In the genomic region with DNA sequence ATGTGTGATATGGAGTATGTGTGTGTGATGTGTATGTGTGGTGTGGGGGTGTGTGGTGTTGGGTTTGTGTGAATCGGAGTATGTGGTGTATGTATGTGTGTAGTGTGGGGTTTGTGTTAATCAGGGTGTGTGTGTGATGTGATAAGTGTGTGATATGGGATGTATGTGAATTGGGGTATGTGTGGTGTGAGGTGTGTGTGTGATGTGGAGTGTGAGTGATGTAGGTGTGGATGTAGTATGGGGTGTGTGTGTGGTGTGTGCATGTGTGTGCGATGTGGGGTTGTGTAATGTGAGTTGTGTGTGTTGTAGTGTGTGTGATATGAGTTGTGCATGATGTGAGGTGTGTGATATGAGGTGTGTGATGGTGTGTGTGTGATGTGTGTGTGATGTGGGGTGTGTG, we compare ENCODE assay signal across 18 cellular contexts. TPM values are rescaled to one million over a fixed set of nuclear protein-coding genes. Genes with fewer than 3 reads are reported as not detected.
"Had no signal": no experiment of that assay in that cellular context is flagged by ENCODE, and none has a peak within 500 bp of the region (broad histone marks: within the 10 kb centered on the region; RNA-seq: fewer than 3 reads in every experiment).

No MANE protein-coding gene starts in this region.

- H3K27ac Mint-ChIP-seq: effector memory CD8-positive, alpha-beta T cell; naive thymus-derived CD4-positive, alpha-beta T cell had no signal

- H3K4me1 Mint-ChIP-seq: naive thymus-derived CD4-positive, alpha-beta T cell had no signal

- H3K4me3 ChIP-seq: esophagus muscularis mucosa, left ventricle myocardium inferior, lower lobe of right lung, right atrium auricular region, suprapubic skin, thyroid gland, upper lobe of left lung, uterus had no signal

- DNase-seq: effector memory CD8-positive, alpha-beta T cell; foreskin keratinocyte; kidney; left cardiac atrium; left ventricle myocardium inferior; lower lobe of right lung; naive thymus-derived CD4-positive, alpha-beta T cell; small intestine; stimulated activated CD4-positive, alpha-beta T cell treated with anti-CD3 and anti-CD28 coated beads, Interleukin-12 subunit alpha, Interleukin-12 subunit beta, amount 100 ng/mL, for 4 hours; stimulated activated naive CD4-positive, alpha-beta T cell treated with Interleukin-2 at 50 U/mL for 16 hours; thyroid gland; upper lobe of left lung; uterus had no signal

- H3K9me3 ChIP-seq: esophagus muscularis mucosa, left ventricle myocardium inferior, lower lobe of right lung, right atrium auricular region, suprapubic skin, thyroid gland, upper lobe of left lung, uterus had no signal

- H3K4me3 Mint-ChIP-seq: effector memory CD8-positive, alpha-beta T cell; naive thymus-derived CD4-positive, alpha-beta T cell had no signal

- H3K9me3 Mint-ChIP-seq: effector memory CD8-positive, alpha-beta T cell had no signal

- H3K4me1 ChIP-seq: foreskin keratinocyte, lower lobe of right lung, thyroid gland, upper lobe of left lung had no signal

- H3K27me3 ChIP-seq: esophagus muscularis mucosa, foreskin keratinocyte, right atrium auricular region, thyroid gland, upper lobe of left lung, uterus had no signal

- ATAC-seq: effector memory CD8-positive, alpha-beta T cell; foreskin keratinocyte; left cardiac atrium; lower lobe of right lung; naive thymus-derived CD4-positive, alpha-beta T cell had no signal

- H3K27ac ChIP-seq: epithelial cell of prostate, esophagus muscularis mucosa, foreskin keratinocyte, left ventricle myocardium inferior, lower lobe of right lung, right atrium auricular region, suprapubic skin, thyroid gland, upper lobe of left lung had no signal

- H3K36me3 ChIP-seq: esophagus muscularis mucosa, left ventricle myocardium inferior, lower lobe of right lung, right atrium auricular region, suprapubic skin, thyroid gland, upper lobe of left lung, uterus had no signal

- H3K36me3 Mint-ChIP-seq: naive thymus-derived CD4-positive, alpha-beta T cell had no signal

RNA-seq across cellular contexts. Expression of a gene that starts 54.4 kb away (rescaled TPM):
- total RNA-seq: naive thymus-derived CD4-positive, alpha-beta T cell had no signal
- polyA plus RNA-seq: naive thymus-derived CD4-positive, alpha-beta T cell; neural cell had no signal
